1 cellular context compared by ENCODE assay signal in the genomic region with DNA sequence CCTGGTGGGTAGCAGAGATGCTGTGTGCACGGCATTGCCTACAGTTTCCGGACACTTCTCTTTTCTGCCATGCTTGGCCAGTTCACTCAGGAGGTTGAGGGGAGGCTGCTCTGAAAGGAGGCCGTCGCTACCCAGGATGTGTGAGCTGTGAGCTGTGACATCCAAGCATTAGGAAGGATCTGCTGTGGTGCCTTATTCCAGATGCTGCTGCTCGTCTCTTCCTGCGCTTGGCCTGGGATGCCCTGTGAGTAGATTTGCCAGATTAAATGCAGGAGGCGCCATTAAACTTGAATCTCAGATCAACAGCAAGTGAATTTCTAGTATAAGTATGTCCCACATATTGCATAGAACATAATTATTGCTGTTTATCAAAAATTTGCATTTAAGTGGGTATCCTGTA.
TF ChIP-seq lines count a peak whose summit lies in the region.

No MANE protein-coding gene starts in this region.

TF ChIP-seq in GM23338, 12 proteins besides CTCF, POLR2A, EP300 and RAD21 (continued from another document):
- TF ChIP-seq, protein P1, sequence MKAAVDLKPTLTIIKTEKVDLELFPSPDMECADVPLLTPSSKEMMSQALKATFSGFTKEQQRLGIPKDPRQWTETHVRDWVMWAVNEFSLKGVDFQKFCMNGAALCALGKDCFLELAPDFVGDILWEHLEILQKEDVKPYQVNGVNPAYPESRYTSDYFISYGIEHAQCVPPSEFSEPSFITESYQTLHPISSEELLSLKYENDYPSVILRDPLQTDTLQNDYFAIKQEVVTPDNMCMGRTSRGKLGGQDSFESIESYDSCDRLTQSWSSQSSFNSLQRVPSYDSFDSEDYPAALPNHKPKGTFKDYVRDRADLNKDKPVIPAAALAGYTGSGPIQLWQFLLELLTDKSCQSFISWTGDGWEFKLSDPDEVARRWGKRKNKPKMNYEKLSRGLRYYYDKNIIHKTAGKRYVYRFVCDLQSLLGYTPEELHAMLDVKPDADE (IDR thresholded peaks at IDR 0.05), result no peak
- no peak for TF ChIP-seq NANOG (IDR thresholded peaks at IDR 0.05; ENCODE audit: borderline replicate concordance)
- no peak for TF ChIP-seq POLR2AphosphoS5 (IDR thresholded peaks at IDR 0.05; ENCODE audit: low read depth)
- no peak for TF ChIP-seq EZH2 (IDR thresholded peaks at IDR 0.05; ENCODE audit: low read depth, unreplicated experiment)
- no peak for TF ChIP-seq ZNF331 (CRISPR knock-in tag; IDR thresholded peaks at IDR 0.05; ENCODE audit: low read depth)
- no peak for TF ChIP-seq ZNF114 (CRISPR knock-in tag; IDR thresholded peaks at IDR 0.05)
- TF ChIP-seq STAT1 (IDR thresholded peaks at IDR 0.05; ENCODE audit: unreplicated experiment), result no peak
- no peak for TF ChIP-seq JUNB (IDR thresholded peaks at IDR 0.05; ENCODE audit: unreplicated experiment)
TF ChIP-seq in GM23338: peak in this region for 0.
